8 cellular contexts compared by ENCODE assay signal in the genomic region with DNA sequence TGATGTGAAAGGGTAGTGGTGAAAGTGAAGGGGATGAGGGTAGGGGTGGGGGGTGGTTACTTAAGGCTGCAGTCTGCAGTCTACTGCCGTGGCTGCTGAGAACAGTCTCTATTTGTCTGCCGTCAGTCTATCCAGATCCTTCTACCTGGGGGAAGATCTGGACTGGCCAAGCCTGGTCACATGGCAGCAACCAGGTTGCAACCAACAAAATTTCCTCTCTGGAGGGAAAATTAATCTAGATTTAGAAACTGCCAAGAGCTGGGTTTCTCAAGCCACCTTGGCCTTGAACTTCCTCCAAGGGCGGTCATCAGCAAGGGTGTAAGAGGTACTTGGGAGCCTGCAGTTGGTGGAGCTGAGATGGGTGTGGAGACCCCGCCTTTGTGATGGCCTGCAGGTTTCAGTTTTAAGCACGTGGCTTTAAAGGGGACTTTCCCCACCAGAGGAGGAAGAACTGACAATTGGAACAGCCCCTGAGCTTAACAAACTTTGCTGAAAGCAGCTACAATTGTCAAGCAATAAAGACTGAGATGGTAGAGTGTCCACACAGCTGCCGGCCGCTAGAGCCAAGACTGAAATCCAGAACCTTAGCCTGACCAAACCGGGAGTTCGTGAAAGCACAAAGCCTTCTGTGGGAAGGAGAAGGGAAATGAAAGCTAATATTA. TPM values are rescaled to one million over a fixed set of nuclear protein-coding genes. Genes with fewer than 3 reads are reported as not detected.
DNase-seq lines count a peak whose midpoint lies in the region; ATAC-seq, FAIRE-seq and TF ChIP-seq lines count a peak whose summit lies in the region.

No MANE protein-coding gene starts in this region.

- DNase-seq in GM19239 (ENCODE audit: insufficient read length, low spot score) (no peak), WTC11 (ENCODE audit: low spot score) (no peak), epithelial cell of esophagus (ENCODE audit: low read depth) (peak; percentile 39), NCI-H748 (lab: John Stamatoyannopoulos, UW; ENCODE audit: unreplicated experiment) (no peak), ecto neural progenitor cell (ENCODE audit: low spot score) (no peak), T1000 (lab: John Stamatoyannopoulos, UW) (no peak)
- DNase-seq in stimulated activated CD8-positive, alpha-beta memory T cell treated with anti-CD3 and anti-CD28 coated beads, Interleukin-7, amount 100 ng/mL, for 4 hours (ENCODE audit: low read depth in 2 of 2): peak; percentile 67 to 70

- TF ChIP-seq CTCF in WTC11 (IDR thresholded peaks at IDR 0.05) (no peak), epithelial cell of esophagus (IDR thresholded peaks at IDR 0.05; ENCODE audit: insufficient read depth, low read depth, low read length, missing control alignments) (no peak)

- peak; percentile 98 for FAIRE-seq in GM19239 (lab: Jason Lieb, UNC)

- H3K27ac Mint-ChIP-seq in WTC11: peak overlapping the region; percentile 86; the same call in 1 of the 2 replicates

- H3K4me3 Mint-ChIP-seq in WTC11: no peak overlapping the region

- no peaks in the 10 kb centered on the region; the same call in 1 of the 2 replicates for H3K27me3 Mint-ChIP-seq in WTC11 (ENCODE audit: low read depth)

- ATAC-seq in HG03175 (IDR thresholded peaks at IDR 0.05; ENCODE audit: unreplicated experiment) (peak; percentile 82), WTC11 (peak; percentile 37)

- H3K9me3 Mint-ChIP-seq in WTC11: no peaks in the 10 kb centered on the region

- POLR2A ChIA-PET in WTC11 (lab: Charles Lee): interaction anchor here (2.4 kb wide), 1 partner anchor 19 kb away, joined by 10 read pairs; no protein-coding TSS in a partner anchor

- no peak overlapping the region for H3K4me3 ChIP-seq in epithelial cell of esophagus (ENCODE audit: low read length)

- H3K4me1 Mint-ChIP-seq in WTC11: peaks cover 26% of the 10 kb centered on the region

- no peaks in the 10 kb centered on the region for H3K36me3 Mint-ChIP-seq in WTC11

- CTCF ChIA-PET in WTC11 (lab: Charles Lee): interaction anchor here (1.0 to 4.9 kb wide), 4 partner anchors 10 to 150 kb away, joined by 3 to 39 read pairs (median 7); no protein-coding TSS in a partner anchor

TF ChIP-seq in WTC11, 78 proteins besides CTCF, POLR2A, EP300 and RAD21:
- TF ChIP-seq JUN (CRISPR knock-in tag; IDR thresholded peaks at IDR 0.05) (no peak), ZNF671 (CRISPR knock-in tag; IDR thresholded peaks at IDR 0.05) (no peak), SMAD4 (CRISPR knock-in tag; IDR thresholded peaks at IDR 0.05) (no peak), ZNF219 (CRISPR knock-in tag; IDR thresholded peaks at IDR 0.05; ENCODE audit: borderline replicate concordance) (no peak)
- TF ChIP-seq, protein P1, sequence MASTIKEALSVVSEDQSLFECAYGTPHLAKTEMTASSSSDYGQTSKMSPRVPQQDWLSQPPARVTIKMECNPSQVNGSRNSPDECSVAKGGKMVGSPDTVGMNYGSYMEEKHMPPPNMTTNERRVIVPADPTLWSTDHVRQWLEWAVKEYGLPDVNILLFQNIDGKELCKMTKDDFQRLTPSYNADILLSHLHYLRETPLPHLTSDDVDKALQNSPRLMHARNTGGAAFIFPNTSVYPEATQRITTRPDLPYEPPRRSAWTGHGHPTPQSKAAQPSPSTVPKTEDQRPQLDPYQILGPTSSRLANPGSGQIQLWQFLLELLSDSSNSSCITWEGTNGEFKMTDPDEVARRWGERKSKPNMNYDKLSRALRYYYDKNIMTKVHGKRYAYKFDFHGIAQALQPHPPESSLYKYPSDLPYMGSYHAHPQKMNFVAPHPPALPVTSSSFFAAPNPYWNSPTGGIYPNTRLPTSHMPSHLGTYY (CRISPR knock-in tag; IDR thresholded peaks at IDR 0.05): no peak

RNA-seq across cellular contexts. Expression of a gene that starts 31.4 kb away (rescaled TPM):
- 114 to 118 TPM (median 117 TPM) in 3 replicates for total RNA-seq in WTC11 (2021)

RNA-seq across cellular contexts. Expression of a gene that starts 34.1 kb away (rescaled TPM):
- 869 to 943 TPM (median 911 TPM) in 3 replicates for total RNA-seq in WTC11 (2021)

RNA-seq across cellular contexts. Expression of a gene that starts 58.7 kb away (rescaled TPM):
- 7.1 to 12.1 TPM (median 7.5 TPM) in 3 replicates for total RNA-seq in WTC11 (2021)

Comparison
In these comparisons a context has a peak if more than half of its experiments do, and no peak if none do; other contexts are left out.
1. DNase-seq: peak in epithelial cell of esophagus (single experiment) and stimulated activated CD8-positive, alpha-beta memory T cell treated with anti-CD3 and anti-CD28 coated beads, Interleukin-7, amount 100 ng/mL, for 4 hours (2 of 2); none in GM19239 (single experiment), WTC11 (single experiment), NCI-H748 (single experiment), ecto neural progenitor cell (single experiment) and T1000 (single experiment).